ENCODE assay signal across 9 cellular contexts in genomic region chr3:138781012-138781470, GRCh38. TPM values are rescaled to one million over a fixed set of nuclear protein-coding genes. Genes with fewer than 3 reads are reported as not detected.
DNase-seq lines count a peak whose midpoint lies in the region; ATAC-seq and TF ChIP-seq lines count a peak whose summit lies in the region.
"Had no signal": no experiment of that assay in that cellular context is flagged by ENCODE, and none has a peak within 500 bp of the region (broad histone marks: within the 10 kb centered on the region; RNA-seq: fewer than 3 reads in every experiment).

No MANE protein-coding gene starts in this region.

- H3K27ac Mint-ChIP-seq in natural killer cell treated with Interleukin-12 subunit alpha and Interleukin-12 subunit beta and Interleukin-15 and Interleukin-18, amount 100 ng/mL, for 72 hours, result peak overlapping the region in 1 of 2 donors; percentile 57
- no peak overlapping the region for H3K27ac Mint-ChIP-seq in endothelial cell (ENCODE audit: unreplicated experiment)
- H3K27ac Mint-ChIP-seq: nephron progenitor cell had no signal

- ATAC-seq in GM18909 (IDR thresholded peaks at IDR 0.05; ENCODE audit: poor library complexity, unreplicated experiment), result peak; percentile 56
- ATAC-seq in natural killer cell treated with Interleukin-12 subunit alpha and Interleukin-12 subunit beta and Interleukin-15 and Interleukin-18, amount 100 ng/mL, for 72 hours, result peak; percentile 87 to 89
- ATAC-seq in GM19452 (IDR thresholded peaks at IDR 0.05; ENCODE audit: unreplicated experiment), result no peak

- no peaks in the 10 kb centered on the region for H4K20me1 ChIP-seq in KMS-11 (ENCODE audit: insufficient read depth)

- no peak for TF ChIP-seq CTCF in KMS-11 (conservative IDR thresholded peaks at IDR 0.05; ENCODE audit: low read depth, low read length)
- TF ChIP-seq CTCF in endothelial cell (IDR thresholded peaks at IDR 0.05; ENCODE audit: unreplicated experiment), result no peak

- H3K27me3 ChIP-seq in KMS-11 (ENCODE audit: insufficient read depth, low read depth), result no peaks in the 10 kb centered on the region

- H3K4me1 ChIP-seq in KMS-11 (ENCODE audit: low read depth, poor library complexity, severe bottlenecking), result peaks cover 53% of the 10 kb centered on the region

- DNase-seq in activated T-helper 1 cell treated with Interleukin-2 at 50 U/mL for 16 hours (ENCODE audit: low read depth) (peak; percentile 42), hepatic stellate cell (ENCODE audit: low spot score) (no peak), posterior cingulate gyrus (no peak), endothelial cell (ENCODE audit: low spot score) (no peak)
- DNase-seq in natural killer cell treated with Interleukin-12 subunit alpha and Interleukin-12 subunit beta and Interleukin-15 and Interleukin-18, amount 100 ng/mL, for 72 hours (ENCODE audit: low spot score), result no peak
- DNase-seq: nephron progenitor cell had no signal

- no peak overlapping the region for H3K4me3 Mint-ChIP-seq in natural killer cell treated with Interleukin-12 subunit alpha and Interleukin-12 subunit beta and Interleukin-15 and Interleukin-18, amount 100 ng/mL, for 72 hours
- no peak overlapping the region for H3K4me3 Mint-ChIP-seq in endothelial cell (ENCODE audit: unreplicated experiment)
- H3K4me3 Mint-ChIP-seq: nephron progenitor cell had no signal

- H3K36me3 ChIP-seq in KMS-11 (ENCODE audit: insufficient read depth), result no peaks in the 10 kb centered on the region

- no peak overlapping the region for H3K4me3 ChIP-seq in KMS-11 (IDR thresholded peaks at IDR 0.05; ENCODE audit: insufficient read depth, low read depth, low read length)

- H3K27me3 Mint-ChIP-seq in natural killer cell treated with Interleukin-12 subunit alpha and Interleukin-12 subunit beta and Interleukin-15 and Interleukin-18, amount 100 ng/mL, for 72 hours, result no peaks in the 10 kb centered on the region
- peaks cover 2% of the 10 kb centered on the region for H3K27me3 Mint-ChIP-seq in endothelial cell (ENCODE audit: unreplicated experiment)

- H3K9ac ChIP-seq in KMS-11, result peak overlapping the region; percentile 19; the same call in 1 of the 2 replicates

- peak overlapping the region; percentile 49 for H3K4me2 ChIP-seq in KMS-11

- no peaks in the 10 kb centered on the region for H3K9me3 Mint-ChIP-seq in natural killer cell treated with Interleukin-12 subunit alpha and Interleukin-12 subunit beta and Interleukin-15 and Interleukin-18, amount 100 ng/mL, for 72 hours
- H3K9me3 Mint-ChIP-seq in endothelial cell (ENCODE audit: unreplicated experiment), result no peaks in the 10 kb centered on the region

- H3K79me2 ChIP-seq in KMS-11 (ENCODE audit: insufficient read depth, low read depth), result peaks cover 6% of the 10 kb centered on the region; the same call in 1 of the 2 replicates

- H2AFZ ChIP-seq in KMS-11 (ENCODE audit: low read depth), result 0 out of 2 replicates have a peak overlapping the region, but pooled peaks have one; percentile 2

- H3K36me3 Mint-ChIP-seq in natural killer cell treated with Interleukin-12 subunit alpha and Interleukin-12 subunit beta and Interleukin-15 and Interleukin-18, amount 100 ng/mL, for 72 hours, result no peaks in the 10 kb centered on the region
- H3K36me3 Mint-ChIP-seq in endothelial cell (ENCODE audit: low read depth, unreplicated experiment), result no peaks in the 10 kb centered on the region

- peaks cover 8 to 10% of the 10 kb centered on the region in 2 donors for H3K4me1 Mint-ChIP-seq in natural killer cell treated with Interleukin-12 subunit alpha and Interleukin-12 subunit beta and Interleukin-15 and Interleukin-18, amount 100 ng/mL, for 72 hours (ENCODE audit: low read depth in 2 of 2)
- peaks cover 7% of the 10 kb centered on the region for H3K4me1 Mint-ChIP-seq in endothelial cell (ENCODE audit: unreplicated experiment)
- H3K4me1 Mint-ChIP-seq: nephron progenitor cell had no signal

- intact Hi-C loops in posterior cingulate gyrus (cut with DNase I), result no loop called here

- peak overlapping the region; percentile 70 for H3K27ac ChIP-seq in KMS-11

RNA-seq across cellular contexts. Expression of gene PIK3CB, which starts 53.7 kb away (rescaled TPM):
- total RNA-seq in natural killer cell treated with Interleukin-12 subunit alpha and Interleukin-12 subunit beta and Interleukin-15 and Interleukin-18, amount 100 ng/mL, for 72 hours, result 10 to 100 TPM; 22.8 to 42.7 TPM
- 14.2 TPM for total RNA-seq in endothelial cell (ENCODE audit: unreplicated experiment)
